ENCODE assay signal across 8 cellular contexts in genomic region chr7:100516135-100516812, GRCh38. TPM values are rescaled to one million over a fixed set of nuclear protein-coding genes. Genes with fewer than 3 reads are reported as not detected.
DNase-seq lines count a peak whose midpoint lies in the region; ATAC-seq and TF ChIP-seq lines count a peak whose summit lies in the region.

No MANE protein-coding gene starts in this region.

- POLR2A ChIA-PET in OCI-LY7 (lab: Charles Lee), result interaction anchor here (0.7 to 1.6 kb wide), 7 partner anchors 10 to 96 kb away, joined by 3 to 5 read pairs (median 3); partner anchors contain the start of gene MOSPD3
- POLR2A ChIA-PET in activated naive CD8-positive, alpha-beta T cell treated with anti-CD3 and anti-CD28 coated beads, Interleukin-2, amount 10 ng/mL, durations not matched to agents 7 days and 5 days (lab: Charles Lee), result interaction anchor here (0.5 to 2.1 kb wide), 9 partner anchors 23 to 87 kb away, joined by 3 to 11 read pairs (median 4); partner anchors contain the start of genes AGFG2, FBXO24, LRCH4 and TSC22D4

- TF ChIP-seq CTCF in OCI-LY7 (conservative IDR thresholded peaks at IDR 0.05; ENCODE audit: low read length) (no peak), left lung (IDR thresholded peaks at IDR 0.05) (no peak), nephron progenitor cell (IDR thresholded peaks at IDR 0.05) (no peak)

- CTCF ChIA-PET in OCI-LY7 (lab: Charles Lee; ENCODE audit: unreplicated experiment), result no interaction called here

- H3K9me3 ChIP-seq in OCI-LY7 (ENCODE audit: low read length) (no peaks in the 10 kb centered on the region), left lung (no peaks in the 10 kb centered on the region)

- no peaks in the 10 kb centered on the region for H4K20me1 ChIP-seq in OCI-LY7 (ENCODE audit: insufficient read depth, low read length)

- H3K27ac ChIP-seq in OCI-LY7 (ENCODE audit: low read depth, low read length, poor library complexity, severe bottlenecking), result peak overlapping the region; percentile 52
- no peak overlapping the region for H3K27ac ChIP-seq in left lung

- H3K4me3 Mint-ChIP-seq in activated naive CD8-positive, alpha-beta T cell treated with anti-CD3 and anti-CD28 coated beads, Interleukin-2, amount 10 ng/mL, durations not matched to agents 7 days and 5 days, result peak overlapping the region; percentile 59
- H3K4me3 Mint-ChIP-seq in nephron progenitor cell, result no peak overlapping the region

- H3K4me3 ChIP-seq in OCI-LY7 (ENCODE audit: low read depth, low read length, poor library complexity, severe bottlenecking) (no peak overlapping the region), left lung (no peak overlapping the region)

- H3K36me3 Mint-ChIP-seq in activated naive CD8-positive, alpha-beta T cell treated with anti-CD3 and anti-CD28 coated beads, Interleukin-2, amount 10 ng/mL, durations not matched to agents 7 days and 5 days, result no peaks in the 10 kb centered on the region
- H3K36me3 Mint-ChIP-seq in nephron progenitor cell (ENCODE audit: low read depth), result no peaks in the 10 kb centered on the region

- peaks cover 21% of the 10 kb centered on the region for H3K4me1 Mint-ChIP-seq in activated naive CD8-positive, alpha-beta T cell treated with anti-CD3 and anti-CD28 coated beads, Interleukin-2, amount 10 ng/mL, durations not matched to agents 7 days and 5 days
- H3K4me1 Mint-ChIP-seq in nephron progenitor cell, result peaks cover 5% of the 10 kb centered on the region

- peaks cover 30% of the 10 kb centered on the region for H3K4me1 ChIP-seq in OCI-LY7 (ENCODE audit: insufficient read depth, low read length, poor library complexity, severe bottlenecking)
- H3K4me1 ChIP-seq in left lung, result peaks cover 0 to 3% of the 10 kb centered on the region in 2 donors

- H3K9me2 ChIP-seq in OCI-LY7 (ENCODE audit: insufficient read depth, low read length), result no peaks in the 10 kb centered on the region

- H3K27me3 ChIP-seq in left lung, result no peaks in the 10 kb centered on the region

- intact Hi-C loops in OCI-LY7 (cut with micrococcal nuclease; ENCODE audit: unreplicated experiment), result no loop called here
- intact Hi-C loops in left lung (cut with DNase I), result no loop called here

- DNase-seq in OCI-LY7 (ENCODE audit: low spot score), result peak; percentile 74
- peak; percentile 54 for DNase-seq in activated naive CD8-positive, alpha-beta T cell treated with anti-CD3 and anti-CD28 coated beads, Interleukin-2, amount 10 ng/mL, durations not matched to agents 7 days and 5 days
- DNase-seq in left lung, result peak in 1 of 2 donors; percentile 41
- no peak for DNase-seq in HT-29 (ENCODE audit: low spot score)
- no peak for DNase-seq in anterior cingulate cortex (lab: John Stamatoyannopoulos, UW)
- DNase-seq in nephron progenitor cell, result no peak

- peaks cover 16% of the 10 kb centered on the region for H3K27me3 Mint-ChIP-seq in activated naive CD8-positive, alpha-beta T cell treated with anti-CD3 and anti-CD28 coated beads, Interleukin-2, amount 10 ng/mL, durations not matched to agents 7 days and 5 days
- peaks cover 1% of the 10 kb centered on the region for H3K27me3 Mint-ChIP-seq in nephron progenitor cell (ENCODE audit: low read depth, poor library complexity)

- H2AFZ ChIP-seq in OCI-LY7 (ENCODE audit: low read length), result peak overlapping the region; percentile 85

- peak overlapping the region; percentile 65 for H3K27ac Mint-ChIP-seq in activated naive CD8-positive, alpha-beta T cell treated with anti-CD3 and anti-CD28 coated beads, Interleukin-2, amount 10 ng/mL, durations not matched to agents 7 days and 5 days
- H3K27ac Mint-ChIP-seq in nephron progenitor cell, result no peak overlapping the region

- H3K36me3 ChIP-seq in OCI-LY7 (ENCODE audit: insufficient read depth, low read length), result no peaks in the 10 kb centered on the region
- no peaks in the 10 kb centered on the region for H3K36me3 ChIP-seq in left lung

- H3K4me2 ChIP-seq in OCI-LY7 (ENCODE audit: low read length), result peak overlapping the region; percentile 55

- H3K9me3 Mint-ChIP-seq in activated naive CD8-positive, alpha-beta T cell treated with anti-CD3 and anti-CD28 coated beads, Interleukin-2, amount 10 ng/mL, durations not matched to agents 7 days and 5 days, result no peaks in the 10 kb centered on the region
- no peaks in the 10 kb centered on the region for H3K9me3 Mint-ChIP-seq in nephron progenitor cell

- ATAC-seq in GM18861 (IDR thresholded peaks at IDR 0.05; ENCODE audit: unreplicated experiment) (peak; percentile 43), left lung (peak; percentile 70), GM18870 (IDR thresholded peaks at IDR 0.05; ENCODE audit: unreplicated experiment) (no peak)
- peak; percentile 96 for ATAC-seq in activated naive CD8-positive, alpha-beta T cell treated with anti-CD3 and anti-CD28 coated beads, Interleukin-2, amount 10 ng/mL, durations not matched to agents 7 days and 5 days (ENCODE audit: low read depth)

- no TSS peak for BruUV-seq in OCI-LY7 (replicated peaks; lab: Mats Ljungman, UMichigan)

- H3K79me2 ChIP-seq in OCI-LY7 (ENCODE audit: insufficient read depth, low read depth, low read length), result no peaks in the 10 kb centered on the region

RNA-seq across cellular contexts. Expression of gene AGFG2, which starts 22.7 kb away (rescaled TPM):
- 7.9 and 11.5 TPM in 2 replicates for total RNA-seq in OCI-LY7 (2014; rRNA removed; shearing (Covaris generic))
- total RNA-seq in OCI-LY7 (2022) (15.2 and 17.1 TPM in 2 replicates), left lung (10 to 100 TPM; 28.6 to 34.9 TPM)
- 10 to 100 TPM; 51.6 to 54.7 TPM for total RNA-seq in activated naive CD8-positive, alpha-beta T cell treated with anti-CD3 and anti-CD28 coated beads, Interleukin-2, amount 10 ng/mL, durations not matched to agents 7 days and 5 days
- 29.8 and 30.4 TPM in 2 replicates for total RNA-seq in HT-29 (2014; rRNA removed; shearing (Covaris generic))

RNA-seq across cellular contexts. Expression of gene NYAP1, which starts 32.5 kb away (rescaled TPM):
- 0.08 and 0.98 TPM in 2 replicates for total RNA-seq in OCI-LY7 (2014; rRNA removed; shearing (Covaris generic))
- total RNA-seq in OCI-LY7 (2022), result 0.10 and 0.50 TPM in 2 replicates
- under 1 TPM; 0.42 to 0.54 TPM for total RNA-seq in activated naive CD8-positive, alpha-beta T cell treated with anti-CD3 and anti-CD28 coated beads, Interleukin-2, amount 10 ng/mL, durations not matched to agents 7 days and 5 days
- under 1 TPM; 0.50 to 0.55 TPM for total RNA-seq in left lung
- 0.03 and 0.21 TPM in 2 replicates for total RNA-seq in HT-29 (2014; rRNA removed; shearing (Covaris generic))

RNA-seq across cellular contexts. Expression of gene TSC22D4, which starts 37.3 kb away (rescaled TPM):
- total RNA-seq in OCI-LY7 (2014; rRNA removed; shearing (Covaris generic)), result 38.5 and 41.4 TPM in 2 replicates
- total RNA-seq in OCI-LY7 (2022), result 75.4 and 76.6 TPM in 2 replicates
- 100 to 1,000 TPM; 157 to 159 TPM for total RNA-seq in activated naive CD8-positive, alpha-beta T cell treated with anti-CD3 and anti-CD28 coated beads, Interleukin-2, amount 10 ng/mL, durations not matched to agents 7 days and 5 days
- total RNA-seq in left lung, result 10 to 100 TPM; 50.1 to 55.6 TPM
- 102 and 123 TPM in 2 replicates for total RNA-seq in HT-29 (2014; rRNA removed; shearing (Covaris generic))

RNA-seq across cellular contexts. Expression of gene SPACDR, which starts 52.2 kb away (rescaled TPM):
- 0.54 and 1.6 TPM in 2 replicates for total RNA-seq in OCI-LY7 (2014; rRNA removed; shearing (Covaris generic))
- total RNA-seq in OCI-LY7 (2022), result 2.4 and 3.7 TPM in 2 replicates
- 1 to 10 TPM; 3.5 to 5.9 TPM for total RNA-seq in activated naive CD8-positive, alpha-beta T cell treated with anti-CD3 and anti-CD28 coated beads, Interleukin-2, amount 10 ng/mL, durations not matched to agents 7 days and 5 days
- total RNA-seq in left lung, result 1 to 10 TPM in 1 of 2 donors, under 1 TPM in 1; 0.41 to 1.9 TPM
- 0.21 and 0.64 TPM in 2 replicates for total RNA-seq in HT-29 (2014; rRNA removed; shearing (Covaris generic))

RNA-seq across cellular contexts. Expression of gene SAP25, which starts 57.4 kb away (rescaled TPM):
- total RNA-seq in OCI-LY7 (2014; rRNA removed; shearing (Covaris generic)), result 1.2 and 1.5 TPM in 2 replicates
- total RNA-seq in OCI-LY7 (2022), result 12.7 and 14.0 TPM in 2 replicates
- total RNA-seq in activated naive CD8-positive, alpha-beta T cell treated with anti-CD3 and anti-CD28 coated beads, Interleukin-2, amount 10 ng/mL, durations not matched to agents 7 days and 5 days, result 10 to 100 TPM; 54.3 to 57.6 TPM
- total RNA-seq in left lung, result 1 to 10 TPM; 6.3 to 8.3 TPM
- total RNA-seq in HT-29 (2014; rRNA removed; shearing (Covaris generic)), result 0.63 and 1.5 TPM in 2 replicates

Comparison
In these comparisons a context has a peak if more than half of its experiments do, and no peak if none do; other contexts are left out.
1. DNase-seq: peak in OCI-LY7 (single experiment) and activated naive CD8-positive, alpha-beta T cell treated with anti-CD3 and anti-CD28 coated beads, Interleukin-2, amount 10 ng/mL, durations not matched to agents 7 days and 5 days (single experiment); none in HT-29 (single experiment), anterior cingulate cortex (0 of 58) and nephron progenitor cell (single experiment).